In genomic region chr17:58254803-58255202, GRCh38 we compare ENCODE assay signal across 1 cellular context.
A peak's percentile ranks its signal among the peaks of the same experiment; 100 is the strongest.
TF ChIP-seq lines count a peak whose summit lies in the region.

No MANE protein-coding gene starts in this region.

TF ChIP-seq in HepG2, 621 proteins besides CTCF, POLR2A, EP300 and RAD21:
- TF ChIP-seq DZIP1 (CRISPR knock-in tag; IDR thresholded peaks at IDR 0.05) (no peak), ARID2 (CRISPR knock-in tag; IDR thresholded peaks at IDR 0.05; ENCODE audit: borderline replicate concordance) (no peak), TCF12 (IDR thresholded peaks at IDR 0.05) (no peak), TCF12 (CRISPR knock-in tag; IDR thresholded peaks at IDR 0.05) (no peak), XRCC5 (optimal IDR thresholded peaks at IDR 0.05; ENCODE audit: low read length) (peak; percentile 42), ATF3 (CRISPR knock-in tag; IDR thresholded peaks at IDR 0.05) (no peak), TBX2 (CRISPR knock-in tag; IDR thresholded peaks at IDR 0.05; ENCODE audit: borderline replicate concordance) (no peak), ZNF672 (CRISPR knock-in tag; IDR thresholded peaks at IDR 0.05) (no peak), HIVEP1 (CRISPR knock-in tag; IDR thresholded peaks at IDR 0.05) (no peak), HOXA9 (CRISPR knock-in tag; IDR thresholded peaks at IDR 0.05; ENCODE audit: borderline replicate concordance) (no peak), EEA1 (CRISPR knock-in tag; IDR thresholded peaks at IDR 0.05; ENCODE audit: borderline replicate concordance) (no peak), HOXA7 (CRISPR knock-in tag; IDR thresholded peaks at IDR 0.05) (no peak), ZNF7 (CRISPR knock-in tag; IDR thresholded peaks at IDR 0.05) (no peak), ATF7 (IDR thresholded peaks at IDR 0.05) (no peak), ATF7 (CRISPR knock-in tag; IDR thresholded peaks at IDR 0.05) (no peak), U2AF1 (optimal IDR thresholded peaks at IDR 0.05; ENCODE audit: low read depth, low read length) (no peak), ZNF234 (CRISPR knock-in tag; conservative IDR thresholded peaks at IDR 0.05) (no peak), ZNF263 (CRISPR knock-in tag; IDR thresholded peaks at IDR 0.05) (peak; percentile 89), ZNF484 (CRISPR knock-in tag; IDR thresholded peaks at IDR 0.05; ENCODE audit: borderline replicate concordance, low read depth) (no peak), KAT8 (CRISPR knock-in tag; IDR thresholded peaks at IDR 0.05) (no peak), ZNF567 (CRISPR knock-in tag; IDR thresholded peaks at IDR 0.05; ENCODE audit: borderline replicate concordance) (no peak), DPF2 (CRISPR knock-in tag; IDR thresholded peaks at IDR 0.05; ENCODE audit: borderline replicate concordance, low read depth) (no peak), ZEB1 (IDR thresholded peaks at IDR 0.05; ENCODE audit: insufficient replicate concordance, low read depth) (peak; percentile 64), ZNF335 (CRISPR knock-in tag; IDR thresholded peaks at IDR 0.05) (no peak), AHR (CRISPR knock-in tag; IDR thresholded peaks at IDR 0.05) (peak; percentile 51; the same call in 1 of the 2 replicates), FOXC1 (CRISPR knock-in tag; IDR thresholded peaks at IDR 0.05; ENCODE audit: borderline replicate concordance) (no peak), ZNF224 (CRISPR knock-in tag; IDR thresholded peaks at IDR 0.05) (no peak), RFX3 (CRISPR knock-in tag; IDR thresholded peaks at IDR 0.05) (no peak), NBN (conservative IDR thresholded peaks at IDR 0.05) (no peak), KDM5A (IDR thresholded peaks at IDR 0.05; ENCODE audit: borderline replicate concordance, low read length) (no peak), PAX8 (CRISPR knock-in tag; IDR thresholded peaks at IDR 0.05; ENCODE audit: borderline replicate concordance) (no peak), SAP130 (CRISPR knock-in tag; IDR thresholded peaks at IDR 0.05; ENCODE audit: low read depth) (no peak), IKZF4 (CRISPR knock-in tag; IDR thresholded peaks at IDR 0.05; ENCODE audit: borderline replicate concordance, low read depth, not compliant biosample characterization) (no peak), ZBTB43 (CRISPR knock-in tag; conservative IDR thresholded peaks at IDR 0.05) (no peak), TFAP4 (IDR thresholded peaks at IDR 0.05; ENCODE audit: borderline replicate concordance, low read depth) (no peak), POLR2AphosphoS5 (IDR thresholded peaks at IDR 0.05; ENCODE audit: low read depth, low read length) (no peak), IKZF5 (CRISPR knock-in tag; IDR thresholded peaks at IDR 0.05) (no peak), KDM2A (CRISPR knock-in tag; IDR thresholded peaks at IDR 0.05; ENCODE audit: borderline replicate concordance, low read depth) (no peak), ZNF749 (CRISPR knock-in tag; IDR thresholded peaks at IDR 0.05; ENCODE audit: borderline replicate concordance) (no peak), ZNF597 (CRISPR knock-in tag; IDR thresholded peaks at IDR 0.05) (no peak), SIX1 (CRISPR knock-in tag; IDR thresholded peaks at IDR 0.05; ENCODE audit: borderline replicate concordance) (no peak), STAG1 (CRISPR knock-in tag; IDR thresholded peaks at IDR 0.05) (peak; percentile 31)
